In the genomic region with DNA sequence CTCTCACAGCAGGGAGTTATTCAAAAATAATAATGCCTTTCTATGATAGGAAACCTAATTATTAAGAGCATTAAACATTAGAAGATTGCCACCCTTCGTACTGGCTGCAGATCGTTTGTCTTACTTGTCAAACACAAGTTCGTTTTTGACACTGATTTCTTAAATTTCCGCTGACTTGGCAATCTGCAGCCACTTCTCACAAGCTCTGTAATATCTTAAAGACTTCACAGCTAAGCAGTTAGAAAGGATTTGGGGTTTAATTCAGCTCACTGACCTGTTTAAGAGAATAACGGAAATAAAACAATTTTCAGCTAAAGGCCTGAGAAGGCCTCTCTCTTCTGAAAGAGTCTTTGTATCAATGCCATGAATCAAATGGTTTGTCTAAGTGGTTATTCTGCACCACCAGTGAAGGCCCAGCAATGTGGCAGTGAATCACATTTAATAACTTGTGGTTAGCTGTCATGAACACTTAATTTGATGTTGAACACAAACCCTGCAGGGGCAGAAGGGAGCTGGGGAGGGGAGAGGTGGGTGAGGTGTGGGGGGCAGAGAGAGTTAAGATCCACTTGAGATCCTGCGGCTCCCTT, we compare ENCODE assay signal across 1 cellular context.
A peak's percentile ranks its signal among the peaks of the same experiment; 100 is the strongest.
TF ChIP-seq lines count a peak whose summit lies in the region.

No MANE protein-coding gene starts in this region.

TF ChIP-seq in SK-N-SH, 30 proteins besides CTCF, POLR2A, EP300 and RAD21 (continued from another document):
- TF ChIP-seq IRF3 (IDR thresholded peaks at IDR 0.05; ENCODE audit: low read depth, low read length): no peak
- no peak for TF ChIP-seq RCOR1 (IDR thresholded peaks at IDR 0.05; ENCODE audit: low read length)
- TF ChIP-seq TAF1 (IDR thresholded peaks at IDR 0.05; ENCODE audit: borderline replicate concordance, low read depth, low read length): 0 out of 2 replicates have a peak, but pooled peaks have one; percentile 19
TF ChIP-seq in SK-N-SH: peak in this region for 11.
